In the genomic region with DNA sequence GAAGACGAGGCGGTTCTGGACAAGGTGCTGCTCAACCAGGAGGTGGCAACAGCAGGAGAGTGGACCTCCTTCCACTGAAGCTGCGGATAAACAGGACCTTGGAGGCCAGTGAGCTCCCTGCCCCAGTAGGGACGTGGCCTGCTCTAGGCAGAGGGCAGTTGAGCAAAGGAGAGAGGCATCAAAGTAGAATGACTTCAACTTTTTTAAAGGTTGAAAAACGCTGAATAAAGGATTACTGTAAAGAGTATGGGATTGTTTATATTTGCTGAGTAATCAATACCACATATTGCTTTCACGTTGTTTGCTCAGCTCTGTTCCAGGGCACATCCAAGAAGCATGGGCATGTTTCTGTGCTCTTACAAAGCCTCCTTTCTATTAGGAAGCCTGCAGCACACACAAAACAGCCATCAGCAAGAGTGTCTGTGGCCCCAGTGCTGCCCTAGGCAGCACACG, we compare ENCODE assay signal across 1 cellular context.
TF ChIP-seq lines count a peak whose summit lies in the region.

No MANE protein-coding gene starts in this region.

TF ChIP-seq in HepG2, 621 proteins besides CTCF, POLR2A, EP300 and RAD21 (continued from another document and continues in another):
- TF ChIP-seq PRMT3 (CRISPR knock-in tag; IDR thresholded peaks at IDR 0.05; ENCODE audit: borderline replicate concordance, low read depth), result no peak
- no peak for TF ChIP-seq IKZF1 (IDR thresholded peaks at IDR 0.05)
- no peak for TF ChIP-seq SRF (IDR thresholded peaks at IDR 0.05; ENCODE audit: low read depth, low read length)
- TF ChIP-seq, protein P1, sequence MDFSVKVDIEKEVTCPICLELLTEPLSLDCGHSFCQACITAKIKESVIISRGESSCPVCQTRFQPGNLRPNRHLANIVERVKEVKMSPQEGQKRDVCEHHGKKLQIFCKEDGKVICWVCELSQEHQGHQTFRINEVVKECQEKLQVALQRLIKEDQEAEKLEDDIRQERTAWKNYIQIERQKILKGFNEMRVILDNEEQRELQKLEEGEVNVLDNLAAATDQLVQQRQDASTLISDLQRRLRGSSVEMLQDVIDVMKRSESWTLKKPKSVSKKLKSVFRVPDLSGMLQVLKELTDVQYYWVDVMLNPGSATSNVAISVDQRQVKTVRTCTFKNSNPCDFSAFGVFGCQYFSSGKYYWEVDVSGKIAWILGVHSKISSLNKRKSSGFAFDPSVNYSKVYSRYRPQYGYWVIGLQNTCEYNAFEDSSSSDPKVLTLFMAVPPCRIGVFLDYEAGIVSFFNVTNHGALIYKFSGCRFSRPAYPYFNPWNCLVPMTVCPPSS (IDR thresholded peaks at IDR 0.05), result no peak
- TF ChIP-seq ZNF781 (CRISPR knock-in tag; IDR thresholded peaks at IDR 0.05; ENCODE audit: borderline replicate concordance, not compliant biosample characterization), result no peak
- peak; percentile 82 for TF ChIP-seq NCOR1 (IDR thresholded peaks at IDR 0.05; ENCODE audit: borderline replicate concordance, low read length)
- peak; percentile 23 for TF ChIP-seq SKI (IDR thresholded peaks at IDR 0.05; ENCODE audit: partially characterized antibody)
- no peak for TF ChIP-seq MTA3 (CRISPR knock-in tag; IDR thresholded peaks at IDR 0.05)
- TF ChIP-seq SOX5 (CRISPR knock-in tag; IDR thresholded peaks at IDR 0.05; ENCODE audit: borderline replicate concordance), result peak; percentile 84
- TF ChIP-seq SIX4 (CRISPR knock-in tag; IDR thresholded peaks at IDR 0.05), result peak; percentile 64; the same call in 1 of the 2 replicates
- no peak for TF ChIP-seq ZBTB8A (CRISPR knock-in tag; IDR thresholded peaks at IDR 0.05; ENCODE audit: borderline replicate concordance, low read depth)
- TF ChIP-seq ZEB1 (IDR thresholded peaks at IDR 0.05; ENCODE audit: insufficient replicate concordance, low read depth), result no peak
- TF ChIP-seq ZNF839 (CRISPR knock-in tag; IDR thresholded peaks at IDR 0.05; ENCODE audit: borderline replicate concordance), result no peak
- no peak for TF ChIP-seq TGIF2 (CRISPR knock-in tag; IDR thresholded peaks at IDR 0.05)
- TF ChIP-seq, protein P2, sequence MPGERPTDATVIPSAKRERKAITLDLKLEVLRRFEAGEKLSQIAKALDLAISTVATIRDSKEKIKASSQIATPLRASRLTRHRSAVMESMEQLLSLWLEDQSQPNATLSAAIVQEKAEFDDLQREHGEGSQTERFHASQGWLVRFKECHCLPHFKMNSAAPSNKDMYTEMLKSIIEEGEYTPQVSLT (CRISPR knock-in tag; IDR thresholded peaks at IDR 0.05; ENCODE audit: borderline replicate concordance, low read depth), result no peak
- TF ChIP-seq ETV5 (CRISPR knock-in tag; IDR thresholded peaks at IDR 0.05; ENCODE audit: borderline replicate concordance), result no peak; the same call in 1 of the 2 replicates
- TF ChIP-seq, protein P3, sequence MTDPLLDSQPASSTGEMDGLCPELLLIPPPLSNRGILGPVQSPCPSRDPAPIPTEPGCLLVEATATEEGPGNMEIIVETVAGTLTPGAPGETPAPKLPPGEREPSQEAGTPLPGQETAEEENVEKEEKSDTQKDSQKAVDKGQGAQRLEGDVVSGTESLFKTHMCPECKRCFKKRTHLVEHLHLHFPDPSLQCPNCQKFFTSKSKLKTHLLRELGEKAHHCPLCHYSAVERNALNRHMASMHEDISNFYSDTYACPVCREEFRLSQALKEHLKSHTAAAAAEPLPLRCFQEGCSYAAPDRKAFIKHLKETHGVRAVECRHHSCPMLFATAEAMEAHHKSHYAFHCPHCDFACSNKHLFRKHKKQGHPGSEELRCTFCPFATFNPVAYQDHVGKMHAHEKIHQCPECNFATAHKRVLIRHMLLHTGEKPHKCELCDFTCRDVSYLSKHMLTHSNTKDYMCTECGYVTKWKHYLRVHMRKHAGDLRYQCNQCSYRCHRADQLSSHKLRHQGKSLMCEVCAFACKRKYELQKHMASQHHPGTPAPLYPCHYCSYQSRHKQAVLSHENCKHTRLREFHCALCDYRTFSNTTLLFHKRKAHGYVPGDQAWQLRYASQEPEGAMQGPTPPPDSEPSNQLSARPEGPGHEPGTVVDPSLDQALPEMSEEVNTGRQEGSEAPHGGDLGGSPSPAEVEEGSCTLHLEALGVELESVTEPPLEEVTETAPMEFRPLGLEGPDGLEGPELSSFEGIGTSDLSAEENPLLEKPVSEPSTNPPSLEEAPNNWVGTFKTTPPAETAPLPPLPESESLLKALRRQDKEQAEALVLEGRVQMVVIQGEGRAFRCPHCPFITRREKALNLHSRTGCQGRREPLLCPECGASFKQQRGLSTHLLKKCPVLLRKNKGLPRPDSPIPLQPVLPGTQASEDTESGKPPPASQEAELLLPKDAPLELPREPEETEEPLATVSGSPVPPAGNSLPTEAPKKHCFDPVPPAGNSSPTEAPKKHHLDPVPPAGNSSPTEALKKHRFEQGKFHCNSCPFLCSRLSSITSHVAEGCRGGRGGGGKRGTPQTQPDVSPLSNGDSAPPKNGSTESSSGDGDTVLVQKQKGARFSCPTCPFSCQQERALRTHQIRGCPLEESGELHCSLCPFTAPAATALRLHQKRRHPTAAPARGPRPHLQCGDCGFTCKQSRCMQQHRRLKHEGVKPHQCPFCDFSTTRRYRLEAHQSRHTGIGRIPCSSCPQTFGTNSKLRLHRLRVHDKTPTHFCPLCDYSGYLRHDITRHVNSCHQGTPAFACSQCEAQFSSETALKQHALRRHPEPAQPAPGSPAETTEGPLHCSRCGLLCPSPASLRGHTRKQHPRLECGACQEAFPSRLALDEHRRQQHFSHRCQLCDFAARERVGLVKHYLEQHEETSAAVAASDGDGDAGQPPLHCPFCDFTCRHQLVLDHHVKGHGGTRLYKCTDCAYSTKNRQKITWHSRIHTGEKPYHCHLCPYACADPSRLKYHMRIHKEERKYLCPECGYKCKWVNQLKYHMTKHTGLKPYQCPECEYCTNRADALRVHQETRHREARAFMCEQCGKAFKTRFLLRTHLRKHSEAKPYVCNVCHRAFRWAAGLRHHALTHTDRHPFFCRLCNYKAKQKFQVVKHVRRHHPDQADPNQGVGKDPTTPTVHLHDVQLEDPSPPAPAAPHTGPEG (CRISPR knock-in tag; IDR thresholded peaks at IDR 0.05), result no peak
- TF ChIP-seq ZFP37 (CRISPR knock-in tag; IDR thresholded peaks at IDR 0.05; ENCODE audit: borderline replicate concordance), result no peak
- peak; percentile 75 for TF ChIP-seq KAT8 (CRISPR knock-in tag; IDR thresholded peaks at IDR 0.05)
- no peak for TF ChIP-seq ISX (CRISPR knock-in tag; conservative IDR thresholded peaks at IDR 0.05)
- TF ChIP-seq, protein P4, sequence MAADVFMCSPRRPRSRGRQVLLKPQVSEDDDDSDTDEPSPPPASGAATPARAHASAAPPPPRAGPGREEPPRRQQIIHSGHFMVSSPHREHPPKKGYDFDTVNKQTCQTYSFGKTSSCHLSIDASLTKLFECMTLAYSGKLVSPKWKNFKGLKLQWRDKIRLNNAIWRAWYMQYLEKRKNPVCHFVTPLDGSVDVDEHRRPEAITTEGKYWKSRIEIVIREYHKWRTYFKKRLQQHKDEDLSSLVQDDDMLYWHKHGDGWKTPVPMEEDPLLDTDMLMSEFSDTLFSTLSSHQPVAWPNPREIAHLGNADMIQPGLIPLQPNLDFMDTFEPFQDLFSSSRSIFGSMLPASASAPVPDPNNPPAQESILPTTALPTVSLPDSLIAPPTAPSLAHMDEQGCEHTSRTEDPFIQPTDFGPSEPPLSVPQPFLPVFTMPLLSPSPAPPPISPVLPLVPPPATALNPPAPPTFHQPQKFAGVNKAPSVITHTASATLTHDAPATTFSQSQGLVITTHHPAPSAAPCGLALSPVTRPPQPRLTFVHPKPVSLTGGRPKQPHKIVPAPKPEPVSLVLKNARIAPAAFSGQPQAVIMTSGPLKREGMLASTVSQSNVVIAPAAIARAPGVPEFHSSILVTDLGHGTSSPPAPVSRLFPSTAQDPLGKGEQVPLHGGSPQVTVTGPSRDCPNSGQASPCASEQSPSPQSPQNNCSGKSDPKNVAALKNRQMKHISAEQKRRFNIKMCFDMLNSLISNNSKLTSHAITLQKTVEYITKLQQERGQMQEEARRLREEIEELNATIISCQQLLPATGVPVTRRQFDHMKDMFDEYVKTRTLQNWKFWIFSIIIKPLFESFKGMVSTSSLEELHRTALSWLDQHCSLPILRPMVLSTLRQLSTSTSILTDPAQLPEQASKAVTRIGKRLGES (CRISPR knock-in tag; IDR thresholded peaks at IDR 0.05; ENCODE audit: borderline replicate concordance), result no peak
- no peak for TF ChIP-seq IKZF4 (CRISPR knock-in tag; IDR thresholded peaks at IDR 0.05; ENCODE audit: borderline replicate concordance, low read depth, not compliant biosample characterization)
- TF ChIP-seq PHF8 (CRISPR knock-in tag; IDR thresholded peaks at IDR 0.05), result no peak
- TF ChIP-seq HMGA1 (CRISPR knock-in tag; conservative IDR thresholded peaks at IDR 0.05), result no peak
- TF ChIP-seq, protein P5, sequence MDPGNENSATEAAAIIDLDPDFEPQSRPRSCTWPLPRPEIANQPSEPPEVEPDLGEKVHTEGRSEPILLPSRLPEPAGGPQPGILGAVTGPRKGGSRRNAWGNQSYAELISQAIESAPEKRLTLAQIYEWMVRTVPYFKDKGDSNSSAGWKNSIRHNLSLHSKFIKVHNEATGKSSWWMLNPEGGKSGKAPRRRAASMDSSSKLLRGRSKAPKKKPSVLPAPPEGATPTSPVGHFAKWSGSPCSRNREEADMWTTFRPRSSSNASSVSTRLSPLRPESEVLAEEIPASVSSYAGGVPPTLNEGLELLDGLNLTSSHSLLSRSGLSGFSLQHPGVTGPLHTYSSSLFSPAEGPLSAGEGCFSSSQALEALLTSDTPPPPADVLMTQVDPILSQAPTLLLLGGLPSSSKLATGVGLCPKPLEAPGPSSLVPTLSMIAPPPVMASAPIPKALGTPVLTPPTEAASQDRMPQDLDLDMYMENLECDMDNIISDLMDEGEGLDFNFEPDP (CRISPR knock-in tag; conservative IDR thresholded peaks at IDR 0.05), result no peak
- TF ChIP-seq, protein P6, sequence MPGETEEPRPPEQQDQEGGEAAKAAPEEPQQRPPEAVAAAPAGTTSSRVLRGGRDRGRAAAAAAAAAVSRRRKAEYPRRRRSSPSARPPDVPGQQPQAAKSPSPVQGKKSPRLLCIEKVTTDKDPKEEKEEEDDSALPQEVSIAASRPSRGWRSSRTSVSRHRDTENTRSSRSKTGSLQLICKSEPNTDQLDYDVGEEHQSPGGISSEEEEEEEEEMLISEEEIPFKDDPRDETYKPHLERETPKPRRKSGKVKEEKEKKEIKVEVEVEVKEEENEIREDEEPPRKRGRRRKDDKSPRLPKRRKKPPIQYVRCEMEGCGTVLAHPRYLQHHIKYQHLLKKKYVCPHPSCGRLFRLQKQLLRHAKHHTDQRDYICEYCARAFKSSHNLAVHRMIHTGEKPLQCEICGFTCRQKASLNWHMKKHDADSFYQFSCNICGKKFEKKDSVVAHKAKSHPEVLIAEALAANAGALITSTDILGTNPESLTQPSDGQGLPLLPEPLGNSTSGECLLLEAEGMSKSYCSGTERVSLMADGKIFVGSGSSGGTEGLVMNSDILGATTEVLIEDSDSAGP (CRISPR knock-in tag; IDR thresholded peaks at IDR 0.05; ENCODE audit: borderline replicate concordance), result no peak
- TF ChIP-seq, protein P7, sequence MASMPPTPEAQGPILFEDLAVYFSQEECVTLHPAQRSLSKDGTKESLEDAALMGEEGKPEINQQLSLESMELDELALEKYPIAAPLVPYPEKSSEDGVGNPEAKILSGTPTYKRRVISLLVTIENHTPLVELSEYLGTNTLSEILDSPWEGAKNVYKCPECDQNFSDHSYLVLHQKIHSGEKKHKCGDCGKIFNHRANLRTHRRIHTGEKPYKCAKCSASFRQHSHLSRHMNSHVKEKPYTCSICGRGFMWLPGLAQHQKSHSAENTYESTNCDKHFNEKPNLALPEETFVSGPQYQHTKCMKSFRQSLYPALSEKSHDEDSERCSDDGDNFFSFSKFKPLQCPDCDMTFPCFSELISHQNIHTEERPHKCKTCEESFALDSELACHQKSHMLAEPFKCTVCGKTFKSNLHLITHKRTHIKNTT (CRISPR knock-in tag; IDR thresholded peaks at IDR 0.05), result no peak
- TF ChIP-seq, protein P8, sequence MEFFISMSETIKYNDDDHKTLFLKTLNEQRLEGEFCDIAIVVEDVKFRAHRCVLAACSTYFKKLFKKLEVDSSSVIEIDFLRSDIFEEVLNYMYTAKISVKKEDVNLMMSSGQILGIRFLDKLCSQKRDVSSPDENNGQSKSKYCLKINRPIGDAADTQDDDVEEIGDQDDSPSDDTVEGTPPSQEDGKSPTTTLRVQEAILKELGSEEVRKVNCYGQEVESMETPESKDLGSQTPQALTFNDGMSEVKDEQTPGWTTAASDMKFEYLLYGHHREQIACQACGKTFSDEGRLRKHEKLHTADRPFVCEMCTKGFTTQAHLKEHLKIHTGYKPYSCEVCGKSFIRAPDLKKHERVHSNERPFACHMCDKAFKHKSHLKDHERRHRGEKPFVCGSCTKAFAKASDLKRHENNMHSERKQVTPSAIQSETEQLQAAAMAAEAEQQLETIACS (CRISPR knock-in tag; IDR thresholded peaks at IDR 0.05), result no peak
- TF ChIP-seq SYNCRIP (IDR thresholded peaks at IDR 0.05; ENCODE audit: insufficient read depth, low read depth, low read length), result no peak
- TF ChIP-seq, protein P9, sequence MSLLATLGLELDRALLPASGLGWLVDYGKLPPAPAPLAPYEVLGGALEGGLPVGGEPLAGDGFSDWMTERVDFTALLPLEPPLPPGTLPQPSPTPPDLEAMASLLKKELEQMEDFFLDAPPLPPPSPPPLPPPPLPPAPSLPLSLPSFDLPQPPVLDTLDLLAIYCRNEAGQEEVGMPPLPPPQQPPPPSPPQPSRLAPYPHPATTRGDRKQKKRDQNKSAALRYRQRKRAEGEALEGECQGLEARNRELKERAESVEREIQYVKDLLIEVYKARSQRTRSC (CRISPR knock-in tag; IDR thresholded peaks at IDR 0.05; ENCODE audit: low read depth), result no peak
- TF ChIP-seq ZNF615 (CRISPR knock-in tag; IDR thresholded peaks at IDR 0.05; ENCODE audit: borderline replicate concordance), result no peak
- peak; percentile 41 for TF ChIP-seq NR2C2 (CRISPR knock-in tag; IDR thresholded peaks at IDR 0.05; ENCODE audit: borderline replicate concordance)
